8 cellular contexts compared by ENCODE assay signal in genomic region chr1:157073944-157074685, GRCh38.
A peak's percentile ranks its signal among the peaks of the same experiment; 100 is the strongest.
DNase-seq lines count a peak whose midpoint lies in the region; ATAC-seq lines count a peak whose summit lies in the region.

No MANE protein-coding gene starts in this region.

- no peak for ATAC-seq in GM19467 (IDR thresholded peaks at IDR 0.05; ENCODE audit: unreplicated experiment)
- ATAC-seq in GM18870 (IDR thresholded peaks at IDR 0.05; ENCODE audit: unreplicated experiment): no peak

- DNase-seq in D341Med (ENCODE audit: low spot score): peak; percentile 73
- peak; percentile 66 for DNase-seq in HuH-7 (ENCODE audit: low spot score)
- peak; percentile 93 for DNase-seq in SHP77 treated with DMSO at 0.1 percent for 48 hours (lab: John Stamatoyannopoulos, UW)
- peak; percentile 5 for DNase-seq in brain pericyte (ENCODE audit: low read depth, low spot score)
- DNase-seq in inferior parietal cortex (ENCODE audit: extremely low spot score): peak; percentile 64
- peak; percentile 65 for DNase-seq in stimulated activated CD4-positive, alpha-beta T cell treated with anti-CD3 and anti-CD28 coated beads, Interleukin-15, amount 100 ng/mL, for 24 hours

Comparison
In these comparisons a context has a peak if more than half of its experiments do, and no peak if none do; other contexts are left out.
1. DNase-seq: peak in every context shown above with its lines; median percentile 93 in SHP77 treated with DMSO at 0.1 percent for 48 hours; 73 in D341Med; 66 in HuH-7; 65 in stimulated activated CD4-positive, alpha-beta T cell treated with anti-CD3 and anti-CD28 coated beads, Interleukin-15, amount 100 ng/mL, for 24 hours; 64 in inferior parietal cortex; 5 in brain pericyte.